In the genomic region with DNA sequence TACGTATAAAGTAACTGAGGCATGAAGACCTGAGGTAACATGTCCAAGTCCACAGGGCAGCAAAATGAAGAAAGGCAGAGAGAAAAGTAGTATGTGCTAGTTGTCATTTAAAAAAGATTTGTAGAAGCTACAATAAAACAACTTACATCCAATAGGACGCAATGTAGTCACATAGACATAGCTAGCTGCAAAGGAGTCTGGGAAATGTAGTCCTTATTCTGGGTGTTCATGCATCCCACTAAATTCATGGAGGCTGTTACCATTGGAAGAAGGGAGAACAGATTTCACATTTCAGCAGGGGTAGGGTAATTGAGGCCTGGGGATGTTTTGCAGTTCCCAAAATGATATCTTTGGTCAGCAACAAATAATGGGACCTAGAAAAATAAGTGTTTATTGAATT, we compare ENCODE assay signal across 3 cellular contexts.
TF ChIP-seq lines count a peak whose summit lies in the region.

No MANE protein-coding gene starts in this region.

TF ChIP-seq in GM23338, 12 proteins besides CTCF, POLR2A, EP300 and RAD21 (continues in another document):
- TF ChIP-seq ZNF114 (CRISPR knock-in tag; IDR thresholded peaks at IDR 0.05) (no peak), ZNF331 (CRISPR knock-in tag; IDR thresholded peaks at IDR 0.05; ENCODE audit: low read depth) (no peak), EZH2 (IDR thresholded peaks at IDR 0.05; ENCODE audit: low read depth, unreplicated experiment) (no peak), POLR2AphosphoS5 (IDR thresholded peaks at IDR 0.05; ENCODE audit: low read depth) (no peak), JUNB (IDR thresholded peaks at IDR 0.05; ENCODE audit: unreplicated experiment) (no peak)
- TF ChIP-seq, protein P1, sequence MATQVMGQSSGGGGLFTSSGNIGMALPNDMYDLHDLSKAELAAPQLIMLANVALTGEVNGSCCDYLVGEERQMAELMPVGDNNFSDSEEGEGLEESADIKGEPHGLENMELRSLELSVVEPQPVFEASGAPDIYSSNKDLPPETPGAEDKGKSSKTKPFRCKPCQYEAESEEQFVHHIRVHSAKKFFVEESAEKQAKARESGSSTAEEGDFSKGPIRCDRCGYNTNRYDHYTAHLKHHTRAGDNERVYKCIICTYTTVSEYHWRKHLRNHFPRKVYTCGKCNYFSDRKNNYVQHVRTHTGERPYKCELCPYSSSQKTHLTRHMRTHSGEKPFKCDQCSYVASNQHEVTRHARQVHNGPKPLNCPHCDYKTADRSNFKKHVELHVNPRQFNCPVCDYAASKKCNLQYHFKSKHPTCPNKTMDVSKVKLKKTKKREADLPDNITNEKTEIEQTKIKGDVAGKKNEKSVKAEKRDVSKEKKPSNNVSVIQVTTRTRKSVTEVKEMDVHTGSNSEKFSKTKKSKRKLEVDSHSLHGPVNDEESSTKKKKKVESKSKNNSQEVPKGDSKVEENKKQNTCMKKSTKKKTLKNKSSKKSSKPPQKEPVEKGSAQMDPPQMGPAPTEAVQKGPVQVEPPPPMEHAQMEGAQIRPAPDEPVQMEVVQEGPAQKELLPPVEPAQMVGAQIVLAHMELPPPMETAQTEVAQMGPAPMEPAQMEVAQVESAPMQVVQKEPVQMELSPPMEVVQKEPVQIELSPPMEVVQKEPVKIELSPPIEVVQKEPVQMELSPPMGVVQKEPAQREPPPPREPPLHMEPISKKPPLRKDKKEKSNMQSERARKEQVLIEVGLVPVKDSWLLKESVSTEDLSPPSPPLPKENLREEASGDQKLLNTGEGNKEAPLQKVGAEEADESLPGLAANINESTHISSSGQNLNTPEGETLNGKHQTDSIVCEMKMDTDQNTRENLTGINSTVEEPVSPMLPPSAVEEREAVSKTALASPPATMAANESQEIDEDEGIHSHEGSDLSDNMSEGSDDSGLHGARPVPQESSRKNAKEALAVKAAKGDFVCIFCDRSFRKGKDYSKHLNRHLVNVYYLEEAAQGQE (IDR thresholded peaks at IDR 0.05; ENCODE audit: unreplicated experiment): no peak

TF ChIP-seq in WTC11, 78 proteins besides CTCF, POLR2A, EP300 and RAD21 (continues in another document):
- TF ChIP-seq, protein P2, sequence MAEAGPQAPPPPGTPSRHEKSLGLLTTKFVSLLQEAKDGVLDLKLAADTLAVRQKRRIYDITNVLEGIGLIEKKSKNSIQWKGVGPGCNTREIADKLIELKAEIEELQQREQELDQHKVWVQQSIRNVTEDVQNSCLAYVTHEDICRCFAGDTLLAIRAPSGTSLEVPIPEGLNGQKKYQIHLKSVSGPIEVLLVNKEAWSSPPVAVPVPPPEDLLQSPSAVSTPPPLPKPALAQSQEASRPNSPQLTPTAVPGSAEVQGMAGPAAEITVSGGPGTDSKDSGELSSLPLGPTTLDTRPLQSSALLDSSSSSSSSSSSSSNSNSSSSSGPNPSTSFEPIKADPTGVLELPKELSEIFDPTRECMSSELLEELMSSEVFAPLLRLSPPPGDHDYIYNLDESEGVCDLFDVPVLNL (CRISPR knock-in tag; IDR thresholded peaks at IDR 0.05; ENCODE audit: borderline replicate concordance, low read depth): no peak
- TF ChIP-seq, protein P3, sequence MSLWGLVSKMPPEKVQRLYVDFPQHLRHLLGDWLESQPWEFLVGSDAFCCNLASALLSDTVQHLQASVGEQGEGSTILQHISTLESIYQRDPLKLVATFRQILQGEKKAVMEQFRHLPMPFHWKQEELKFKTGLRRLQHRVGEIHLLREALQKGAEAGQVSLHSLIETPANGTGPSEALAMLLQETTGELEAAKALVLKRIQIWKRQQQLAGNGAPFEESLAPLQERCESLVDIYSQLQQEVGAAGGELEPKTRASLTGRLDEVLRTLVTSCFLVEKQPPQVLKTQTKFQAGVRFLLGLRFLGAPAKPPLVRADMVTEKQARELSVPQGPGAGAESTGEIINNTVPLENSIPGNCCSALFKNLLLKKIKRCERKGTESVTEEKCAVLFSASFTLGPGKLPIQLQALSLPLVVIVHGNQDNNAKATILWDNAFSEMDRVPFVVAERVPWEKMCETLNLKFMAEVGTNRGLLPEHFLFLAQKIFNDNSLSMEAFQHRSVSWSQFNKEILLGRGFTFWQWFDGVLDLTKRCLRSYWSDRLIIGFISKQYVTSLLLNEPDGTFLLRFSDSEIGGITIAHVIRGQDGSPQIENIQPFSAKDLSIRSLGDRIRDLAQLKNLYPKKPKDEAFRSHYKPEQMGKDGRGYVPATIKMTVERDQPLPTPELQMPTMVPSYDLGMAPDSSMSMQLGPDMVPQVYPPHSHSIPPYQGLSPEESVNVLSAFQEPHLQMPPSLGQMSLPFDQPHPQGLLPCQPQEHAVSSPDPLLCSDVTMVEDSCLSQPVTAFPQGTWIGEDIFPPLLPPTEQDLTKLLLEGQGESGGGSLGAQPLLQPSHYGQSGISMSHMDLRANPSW (CRISPR knock-in tag; conservative IDR thresholded peaks at IDR 0.05; ENCODE audit: low read depth): no peak
- TF ChIP-seq ZNF671 (CRISPR knock-in tag; IDR thresholded peaks at IDR 0.05) (no peak), EMX1 (CRISPR knock-in tag; IDR thresholded peaks at IDR 0.05) (no peak), IRF2 (CRISPR knock-in tag; IDR thresholded peaks at IDR 0.05; ENCODE audit: borderline replicate concordance, low read depth) (no peak), ZBTB21 (CRISPR knock-in tag; IDR thresholded peaks at IDR 0.05; ENCODE audit: borderline replicate concordance) (no peak), ZNF317 (CRISPR knock-in tag; IDR thresholded peaks at IDR 0.05; ENCODE audit: borderline replicate concordance, low read depth) (no peak), RORB (CRISPR knock-in tag; IDR thresholded peaks at IDR 0.05) (no peak)
- TF ChIP-seq, protein P4, sequence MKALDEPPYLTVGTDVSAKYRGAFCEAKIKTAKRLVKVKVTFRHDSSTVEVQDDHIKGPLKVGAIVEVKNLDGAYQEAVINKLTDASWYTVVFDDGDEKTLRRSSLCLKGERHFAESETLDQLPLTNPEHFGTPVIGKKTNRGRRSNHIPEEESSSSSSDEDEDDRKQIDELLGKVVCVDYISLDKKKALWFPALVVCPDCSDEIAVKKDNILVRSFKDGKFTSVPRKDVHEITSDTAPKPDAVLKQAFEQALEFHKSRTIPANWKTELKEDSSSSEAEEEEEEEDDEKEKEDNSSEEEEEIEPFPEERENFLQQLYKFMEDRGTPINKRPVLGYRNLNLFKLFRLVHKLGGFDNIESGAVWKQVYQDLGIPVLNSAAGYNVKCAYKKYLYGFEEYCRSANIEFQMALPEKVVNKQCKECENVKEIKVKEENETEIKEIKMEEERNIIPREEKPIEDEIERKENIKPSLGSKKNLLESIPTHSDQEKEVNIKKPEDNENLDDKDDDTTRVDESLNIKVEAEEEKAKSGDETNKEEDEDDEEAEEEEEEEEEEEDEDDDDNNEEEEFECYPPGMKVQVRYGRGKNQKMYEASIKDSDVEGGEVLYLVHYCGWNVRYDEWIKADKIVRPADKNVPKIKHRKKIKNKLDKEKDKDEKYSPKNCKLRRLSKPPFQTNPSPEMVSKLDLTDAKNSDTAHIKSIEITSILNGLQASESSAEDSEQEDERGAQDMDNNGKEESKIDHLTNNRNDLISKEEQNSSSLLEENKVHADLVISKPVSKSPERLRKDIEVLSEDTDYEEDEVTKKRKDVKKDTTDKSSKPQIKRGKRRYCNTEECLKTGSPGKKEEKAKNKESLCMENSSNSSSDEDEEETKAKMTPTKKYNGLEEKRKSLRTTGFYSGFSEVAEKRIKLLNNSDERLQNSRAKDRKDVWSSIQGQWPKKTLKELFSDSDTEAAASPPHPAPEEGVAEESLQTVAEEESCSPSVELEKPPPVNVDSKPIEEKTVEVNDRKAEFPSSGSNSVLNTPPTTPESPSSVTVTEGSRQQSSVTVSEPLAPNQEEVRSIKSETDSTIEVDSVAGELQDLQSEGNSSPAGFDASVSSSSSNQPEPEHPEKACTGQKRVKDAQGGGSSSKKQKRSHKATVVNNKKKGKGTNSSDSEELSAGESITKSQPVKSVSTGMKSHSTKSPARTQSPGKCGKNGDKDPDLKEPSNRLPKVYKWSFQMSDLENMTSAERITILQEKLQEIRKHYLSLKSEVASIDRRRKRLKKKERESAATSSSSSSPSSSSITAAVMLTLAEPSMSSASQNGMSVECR (CRISPR knock-in tag; IDR thresholded peaks at IDR 0.05; ENCODE audit: borderline replicate concordance): no peak
- TF ChIP-seq, protein P5, sequence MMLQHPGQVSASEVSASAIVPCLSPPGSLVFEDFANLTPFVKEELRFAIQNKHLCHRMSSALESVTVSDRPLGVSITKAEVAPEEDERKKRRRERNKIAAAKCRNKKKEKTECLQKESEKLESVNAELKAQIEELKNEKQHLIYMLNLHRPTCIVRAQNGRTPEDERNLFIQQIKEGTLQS (CRISPR knock-in tag; conservative IDR thresholded peaks at IDR 0.05): no peak
- TF ChIP-seq, protein P6, sequence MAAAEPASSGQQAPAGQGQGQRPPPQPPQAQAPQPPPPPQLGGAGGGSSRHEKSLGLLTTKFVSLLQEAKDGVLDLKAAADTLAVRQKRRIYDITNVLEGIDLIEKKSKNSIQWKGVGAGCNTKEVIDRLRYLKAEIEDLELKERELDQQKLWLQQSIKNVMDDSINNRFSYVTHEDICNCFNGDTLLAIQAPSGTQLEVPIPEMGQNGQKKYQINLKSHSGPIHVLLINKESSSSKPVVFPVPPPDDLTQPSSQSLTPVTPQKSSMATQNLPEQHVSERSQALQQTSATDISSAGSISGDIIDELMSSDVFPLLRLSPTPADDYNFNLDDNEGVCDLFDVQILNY (CRISPR knock-in tag; IDR thresholded peaks at IDR 0.05): no peak

TF ChIP-seq in H1, 55 proteins besides CTCF, POLR2A, EP300 and RAD21:
- no peak for TF ChIP-seq EGR1 (IDR thresholded peaks at IDR 0.05; ENCODE audit: borderline replicate concordance, low read depth, low read length)
- peak; percentile 39 for TF ChIP-seq SIX5 (IDR thresholded peaks at IDR 0.05; ENCODE audit: low read depth, low read length)
- no peak for TF ChIP-seq SP2 (IDR thresholded peaks at IDR 0.05; ENCODE audit: low read length)
